Comparison of ENCODE assay signal across 22 cellular contexts in the genomic region with DNA sequence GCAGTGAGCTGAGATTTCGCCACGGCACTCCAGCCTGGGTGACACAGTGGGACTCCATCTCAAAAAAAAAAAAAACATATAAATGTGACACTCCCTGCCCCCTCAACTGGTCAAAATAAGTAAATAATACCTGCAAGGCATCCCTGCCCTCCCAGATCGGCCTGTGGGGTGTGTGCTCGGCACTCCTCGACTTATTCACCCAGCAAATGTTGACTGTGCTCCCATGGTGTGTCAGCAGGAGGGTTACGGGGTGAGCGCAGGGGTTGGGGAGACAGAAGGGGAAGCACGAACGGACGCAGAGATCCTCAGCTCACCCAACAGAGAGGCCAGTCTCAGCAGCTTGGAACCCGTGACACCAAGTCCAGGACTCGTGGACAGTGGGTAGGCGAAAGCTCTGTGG. TPM values are rescaled to one million over a fixed set of nuclear protein-coding genes. Genes with fewer than 3 reads are reported as not detected.
A peak's percentile ranks its signal among the peaks of the same experiment; 100 is the strongest.
DNase-seq lines count a peak whose midpoint lies in the region; ATAC-seq, FAIRE-seq and TF ChIP-seq lines count a peak whose summit lies in the region.
"Had no signal": no experiment of that assay in that cellular context is flagged by ENCODE, and none has a peak within 500 bp of the region (broad histone marks: within the 10 kb centered on the region; RNA-seq: fewer than 3 reads in every experiment).

No MANE protein-coding gene starts in this region.

- H4K20me1 ChIP-seq in IMR-90 (ENCODE audit: insufficient read depth, low read length) (no peaks in the 10 kb centered on the region), astrocyte (ENCODE audit: insufficient read depth, low read length) (no peaks in the 10 kb centered on the region)

- CTCF ChIA-PET in IMR-90 (lab: Yijun Ruan, JAX), result no interaction called here

- H3K4me1 ChIP-seq in IMR-90 (ENCODE audit: control insufficient read depth, insufficient read depth, low read length), result peaks cover 3% of the 10 kb centered on the region; the same call in 1 of the 2 replicates
- H3K4me1 ChIP-seq in astrocyte (ENCODE audit: insufficient read depth, low read length), result peaks cover 5% of the 10 kb centered on the region
- peaks cover 19% of the 10 kb centered on the region for H3K4me1 ChIP-seq in effector memory CD4-positive, alpha-beta T cell (ENCODE audit: control insufficient read depth, insufficient read depth, low read length, poor library complexity, severe bottlenecking)

- no peak overlapping the region for H2BK20ac ChIP-seq in IMR-90 (ENCODE audit: low read depth, low read length)

- POLR2A ChIA-PET in IMR-90 (lab: Charles Lee; ENCODE audit: unreplicated experiment), result no interaction called here

- H3K9me3 Mint-ChIP-seq in activated CD4-positive, alpha-beta T cell treated with anti-CD3 and anti-CD28 coated beads, Interleukin-2, amount 10 ng/mL, durations not matched to agents 24 days and 14 days, result no peaks in the 10 kb centered on the region
- H3K9me3 Mint-ChIP-seq in astrocyte (ENCODE audit: unreplicated experiment) (peaks cover 3% of the 10 kb centered on the region), neural crest cell (no peaks in the 10 kb centered on the region)

- no peaks in the 10 kb centered on the region; the same call in 1 of the 2 replicates for H3K9me1 ChIP-seq in IMR-90 (ENCODE audit: insufficient read depth, low read length)

- no peak for TF ChIP-seq CTCF in IMR-90 (conservative IDR thresholded peaks at IDR 0.05; ENCODE audit: low read depth, low read length)
- no peak for TF ChIP-seq CTCF in astrocyte (IDR thresholded peaks at IDR 0.05; ENCODE audit: insufficient read depth, low read depth, low read length)
- no peak for TF ChIP-seq CTCF in neural crest cell (conservative IDR thresholded peaks at IDR 0.05)

- no peak overlapping the region for H3K27ac ChIP-seq in IMR-90 (ENCODE audit: insufficient read depth, low read length)
- H3K27ac ChIP-seq in astrocyte (ENCODE audit: low read depth, low read length), result no peak overlapping the region
- H3K27ac ChIP-seq in effector memory CD4-positive, alpha-beta T cell (ENCODE audit: insufficient read depth, low read length, poor library complexity, severe bottlenecking), result no peak overlapping the region
- H3K27ac ChIP-seq: A549, PC-9, upper lobe of left lung had no signal

- in situ Hi-C loops in IMR-90 (cut with MboI; ENCODE audit: low sequenced_read_pairs), result no loop called here

- dilution Hi-C loops in IMR-90 (cut with HindIII; ENCODE audit: low sequenced_read_pairs, unreplicated experiment), result no loop called here

- no peak overlapping the region for H3K9ac ChIP-seq in IMR-90 (ENCODE audit: low read depth, low read length)
- no peak overlapping the region for H3K9ac ChIP-seq in astrocyte (ENCODE audit: low read length)

- no peak overlapping the region for H4K5ac ChIP-seq in IMR-90 (ENCODE audit: low read depth, low read length)

- H3K27me3 Mint-ChIP-seq in activated CD4-positive, alpha-beta T cell treated with anti-CD3 and anti-CD28 coated beads, Interleukin-2, amount 10 ng/mL, durations not matched to agents 24 days and 14 days, result peaks cover 19% of the 10 kb centered on the region
- H3K27me3 Mint-ChIP-seq in astrocyte (ENCODE audit: low read depth, unreplicated experiment) (peaks cover 28% of the 10 kb centered on the region), neural crest cell (ENCODE audit: low read depth) (peaks cover 44% of the 10 kb centered on the region)

- H2BK5ac ChIP-seq in IMR-90 (ENCODE audit: low read depth, low read length, poor library complexity, severe bottlenecking), result no peak overlapping the region

- H3K4me3 ChIP-seq in IMR-90 (ENCODE audit: insufficient read depth, low read depth, low read length) (no peak overlapping the region), astrocyte (ENCODE audit: insufficient read depth, low read depth, low read length) (no peak overlapping the region)
- H3K4me3 ChIP-seq in effector memory CD4-positive, alpha-beta T cell (ENCODE audit: insufficient read depth, low read depth, low read length, poor library complexity, severe bottlenecking), result no peak overlapping the region
- H3K4me3 ChIP-seq: A549, PC-9, upper lobe of left lung had no signal

- H2AFZ ChIP-seq in IMR-90 (replicated peaks; ENCODE audit: low read length, poor library complexity) (no peak overlapping the region), astrocyte (ENCODE audit: low read depth, low read length) (no peak overlapping the region)
- H2AFZ ChIP-seq: PC-9 had no signal

- ATAC-seq in IMR-90 (ENCODE audit: low read depth), result no peak
- ATAC-seq: A549 had no signal

- TF ChIP-seq RAD21 in IMR-90 (IDR thresholded peaks at IDR 0.05; ENCODE audit: low read length), result no peak

- BruUV-seq in IMR-90 (replicated peaks; lab: Mats Ljungman, UMichigan), result no TSS peak

- peaks cover 0 to 6% of the 10 kb centered on the region in 2 experiments; a peak in 1 of 4 replicates for H3K79me1 ChIP-seq in IMR-90 (ENCODE audit: low read depth in 1 of 2, low read length in 2 of 2)

- no peak overlapping the region for H4K91ac ChIP-seq in IMR-90 (ENCODE audit: insufficient read depth, low read depth, low read length)

- no peak overlapping the region for H2BK15ac ChIP-seq in IMR-90 (ENCODE audit: low read depth, low read length)

- TF ChIP-seq POLR2A in IMR-90 (IDR thresholded peaks at IDR 0.05; ENCODE audit: low read depth, low read length), result no peak

- H3K36me3 ChIP-seq in IMR-90 (ENCODE audit: control insufficient read depth, insufficient read depth, low read length) (peaks cover 4% of the 10 kb centered on the region; the same call in 1 of the 2 replicates), astrocyte (ENCODE audit: insufficient read depth, low read length) (no peaks in the 10 kb centered on the region)
- H3K36me3 ChIP-seq in effector memory CD4-positive, alpha-beta T cell (ENCODE audit: control insufficient read depth, insufficient read depth, low read length), result no peaks in the 10 kb centered on the region
- H3K36me3 ChIP-seq: upper lobe of left lung had no signal

- H3K27ac Mint-ChIP-seq in activated CD4-positive, alpha-beta T cell treated with anti-CD3 and anti-CD28 coated beads, Interleukin-2, amount 10 ng/mL, durations not matched to agents 24 days and 14 days, result no peak overlapping the region
- H3K27ac Mint-ChIP-seq in astrocyte (ENCODE audit: unreplicated experiment) (no peak overlapping the region), neural crest cell (ENCODE audit: unreplicated experiment) (no peak overlapping the region)

- FAIRE-seq in astrocyte (lab: Jason Lieb, UNC) (no peak), RCC 7860 (lab: Jason Lieb, UNC) (no peak)
- FAIRE-seq: A549 had no signal

- no peaks in the 10 kb centered on the region for H3K79me2 ChIP-seq in astrocyte (ENCODE audit: insufficient read depth, low read length)

- H2AK5ac ChIP-seq in IMR-90 (ENCODE audit: low read depth, low read length), result no peak overlapping the region

- no peak overlapping the region for H3K56ac ChIP-seq in IMR-90 (ENCODE audit: extremely low read depth, insufficient read depth, low read length)

- H3K14ac ChIP-seq in IMR-90 (replicated peaks; ENCODE audit: low read depth, low read length), result no peak overlapping the region

- H3K4me3 Mint-ChIP-seq in activated CD4-positive, alpha-beta T cell treated with anti-CD3 and anti-CD28 coated beads, Interleukin-2, amount 10 ng/mL, durations not matched to agents 24 days and 14 days, result peak overlapping the region; percentile 67
- peak overlapping the region; percentile 81 for H3K4me3 Mint-ChIP-seq in astrocyte (ENCODE audit: unreplicated experiment)
- peak overlapping the region; percentile 69 for H3K4me3 Mint-ChIP-seq in neural crest cell

- H3K4ac ChIP-seq in IMR-90 (ENCODE audit: low read depth, low read length), result no peak overlapping the region

- H3K9me3 ChIP-seq in IMR-90 (ENCODE audit: control insufficient read depth, insufficient read depth, low read length) (no peaks in the 10 kb centered on the region), astrocyte (ENCODE audit: insufficient read depth, low read depth, low read length) (no peaks in the 10 kb centered on the region)
- H3K9me3 ChIP-seq in effector memory CD4-positive, alpha-beta T cell (ENCODE audit: control insufficient read depth, low read length), result no peaks in the 10 kb centered on the region
- H3K9me3 ChIP-seq: A549, upper lobe of left lung had no signal

- intact Hi-C loops in activated CD4-positive, alpha-beta T cell treated with anti-CD3 and anti-CD28 coated beads, Interleukin-2, amount 10 ng/mL, durations not matched to agents 24 days and 14 days (cut with micrococcal nuclease), result no loop called here
- intact Hi-C loops in IMR-90 (cut with micrococcal nuclease), result no loop called here

- H3K27me3 ChIP-seq in IMR-90 (ENCODE audit: control insufficient read depth, insufficient read depth, low read length) (peaks cover 21% of the 10 kb centered on the region), astrocyte (ENCODE audit: insufficient read depth, low read length) (peaks cover 17% of the 10 kb centered on the region)
- H3K27me3 ChIP-seq in effector memory CD4-positive, alpha-beta T cell (replicated peaks; ENCODE audit: control insufficient read depth, insufficient read depth, low read length, poor library complexity, severe bottlenecking), result no peaks in the 10 kb centered on the region

- H3K23ac ChIP-seq in IMR-90 (ENCODE audit: low read depth, low read length), result 0 out of 2 replicates have a peak overlapping the region, but pooled peaks have one; percentile 49

- no peaks in the 10 kb centered on the region for H3K36me3 Mint-ChIP-seq in activated CD4-positive, alpha-beta T cell treated with anti-CD3 and anti-CD28 coated beads, Interleukin-2, amount 10 ng/mL, durations not matched to agents 24 days and 14 days (ENCODE audit: low read depth)
- H3K36me3 Mint-ChIP-seq in astrocyte (ENCODE audit: low read depth, unreplicated experiment) (peaks cover 6% of the 10 kb centered on the region), neural crest cell (ENCODE audit: low read depth) (no peaks in the 10 kb centered on the region)

- no peak overlapping the region for H3K18ac ChIP-seq in IMR-90 (ENCODE audit: low read depth, low read length)

- no peak overlapping the region for H2AK9ac ChIP-seq in IMR-90 (replicated peaks; ENCODE audit: low read depth, low read length, poor library complexity)

- H2BK120ac ChIP-seq in IMR-90 (ENCODE audit: low read depth, low read length), result no peak overlapping the region

- WGBS in IMR-90 (ENCODE audit: extremely low coverage in 2 of 2, insufficient read length in 1 of 2), 2 experiments, result 70% methylated on average over 2 of the region's 13 CpGs; no CpG with 5 or more reads in 1 of the 2 experiments

- H4K8ac ChIP-seq in IMR-90 (ENCODE audit: low read depth in 2 of 2, low read length in 2 of 2), result no peak overlapping the region

- DNase-seq in activated CD4-positive, alpha-beta T cell treated with anti-CD3 and anti-CD28 coated beads, Interleukin-2, amount 10 ng/mL, durations not matched to agents 24 days and 14 days, result no peak
- DNase-seq in activated CD4-positive, alpha-beta T cell treated with anti-CD3 and anti-CD28 coated beads, Interleukin-2, amount 50 U/mL, for 1 hour, result no peak
- DNase-seq in IMR-90 (no peak), astrocyte (ENCODE audit: low read depth) (no peak), neural crest cell (ENCODE audit: low read depth, low spot score) (no peak), anterior cingulate cortex (lab: John Stamatoyannopoulos, UW) (no peak), RCC 7860 (ENCODE audit: low spot score) (no peak)
- no peak for DNase-seq in effector memory CD4-positive, alpha-beta T cell
- DNase-seq: C1 segment of cervical spinal cord; DMS79 treated with DMSO at 0.1 percent for 48 hours; effector CD4-positive, alpha-beta T cell; KBM-7; NCI-H1048; NCI-H748 treated with DMSO at 0.1 percent for 48 hours; PC-9; stimulated activated CD4-positive, alpha-beta T cell treated with anti-CD3 and anti-CD28 coated beads, Interleukin-12 subunit alpha, Interleukin-12 subunit beta, amount 100 ng/mL, for 4 hours; upper lobe of left lung had no signal

- H3K4me2 ChIP-seq in IMR-90 (ENCODE audit: low read depth, low read length), result no peak overlapping the region
- no peak overlapping the region for H3K4me2 ChIP-seq in astrocyte (ENCODE audit: low read length)
- H3K4me2 ChIP-seq: A549, PC-9 had no signal

- peaks cover 6% of the 10 kb centered on the region for H3K4me1 Mint-ChIP-seq in activated CD4-positive, alpha-beta T cell treated with anti-CD3 and anti-CD28 coated beads, Interleukin-2, amount 10 ng/mL, durations not matched to agents 24 days and 14 days
- H3K4me1 Mint-ChIP-seq in astrocyte (ENCODE audit: low read depth, unreplicated experiment) (no peaks in the 10 kb centered on the region), neural crest cell (peaks cover 12% of the 10 kb centered on the region)

RNA-seq across cellular contexts. Expression of a gene that starts 1.7 kb away (rescaled TPM):
- 3.0 and 3.2 TPM in 2 replicates for total RNA-seq in activated CD4-positive, alpha-beta T cell treated with anti-CD3 and anti-CD28 coated beads, Interleukin-2, amount 10 ng/mL, durations not matched to agents 24 days and 14 days
- total RNA-seq in IMR-90 (2012; rRNA removed) (0.18 and 0.28 TPM in 2 replicates), astrocyte (23.0 and 26.3 TPM in 2 replicates), neural crest cell (1.7 TPM in 2 replicates)
- 1.9 and 2.3 TPM in 2 replicates for polyA plus RNA-seq in IMR-90 (2012; rRNA removed)
- polyA plus RNA-seq in IMR-90 (2012; cell fraction: cytosol; rRNA removed), result 1.8 and 4.1 TPM in 2 replicates
- polyA plus RNA-seq in IMR-90 (2012; cell fraction: nucleus; rRNA removed; ENCODE audit: low replicate concordance), result 2.3 and 3.8 TPM in 2 replicates

RNA-seq across cellular contexts. Expression of a gene that starts 4.9 kb away (rescaled TPM):
- total RNA-seq in activated CD4-positive, alpha-beta T cell treated with anti-CD3 and anti-CD28 coated beads, Interleukin-2, amount 10 ng/mL, durations not matched to agents 24 days and 14 days, result 108 and 115 TPM in 2 replicates
- 21.5 and 22.8 TPM in 2 replicates for total RNA-seq in IMR-90 (2012; rRNA removed)
- polyA plus RNA-seq in IMR-90 (2012; rRNA removed), result 33.2 and 41.0 TPM in 2 replicates
- polyA plus RNA-seq in IMR-90 (2012; cell fraction: cytosol; rRNA removed), result 28.0 and 35.6 TPM in 2 replicates
- 81.2 and 239 TPM in 2 replicates for polyA plus RNA-seq in IMR-90 (2012; cell fraction: nucleus; rRNA removed; ENCODE audit: low replicate concordance)
- total RNA-seq in astrocyte, result 69.6 and 75.4 TPM in 2 replicates
- total RNA-seq in neural crest cell, result 116 and 130 TPM in 2 replicates

RNA-seq across cellular contexts. Expression of a gene that starts 7.0 kb away (rescaled TPM):
- total RNA-seq in activated CD4-positive, alpha-beta T cell treated with anti-CD3 and anti-CD28 coated beads, Interleukin-2, amount 10 ng/mL, durations not matched to agents 24 days and 14 days, result 0.21 and 0.40 TPM in 2 replicates
- total RNA-seq in IMR-90 (2012; rRNA removed) (not detected in 2 replicates), astrocyte (0.91 and 1.2 TPM in 2 replicates), neural crest cell (0.30 and 0.35 TPM in 2 replicates)
- polyA plus RNA-seq in IMR-90 (2012; rRNA removed), result not detected in 2 replicates
- not detected in 2 replicates for polyA plus RNA-seq in IMR-90 (2012; cell fraction: cytosol; rRNA removed)
- polyA plus RNA-seq in IMR-90 (2012; cell fraction: nucleus; rRNA removed; ENCODE audit: low replicate concordance), result 0.46 and 0.61 TPM in 2 replicates
- total RNA-seq: bronchial epithelial cell, H4, lower leg skin, myocyte, upper lobe of left lung had no signal

RNA-seq across cellular contexts. Expression of a gene that starts 27.8 kb away (rescaled TPM):
- total RNA-seq in activated CD4-positive, alpha-beta T cell treated with anti-CD3 and anti-CD28 coated beads, Interleukin-2, amount 10 ng/mL, durations not matched to agents 24 days and 14 days, result 78.4 and 79.2 TPM in 2 replicates
- total RNA-seq in IMR-90 (2012; rRNA removed) (15.6 and 16.8 TPM in 2 replicates), astrocyte (93.2 and 111 TPM in 2 replicates), neural crest cell (76.6 and 82.9 TPM in 2 replicates)
- polyA plus RNA-seq in IMR-90 (2012; rRNA removed), result 82.6 and 103 TPM in 2 replicates
- polyA plus RNA-seq in IMR-90 (2012; cell fraction: cytosol; rRNA removed), result 39.0 and 77.4 TPM in 2 replicates
- polyA plus RNA-seq in IMR-90 (2012; cell fraction: nucleus; rRNA removed; ENCODE audit: low replicate concordance), result 417 and 1,505 TPM in 2 replicates

RNA-seq across cellular contexts. Expression of a gene that starts 28.3 kb away (rescaled TPM):
- total RNA-seq in activated CD4-positive, alpha-beta T cell treated with anti-CD3 and anti-CD28 coated beads, Interleukin-2, amount 10 ng/mL, durations not matched to agents 24 days and 14 days, result 131 and 133 TPM in 2 replicates
- total RNA-seq in IMR-90 (2012; rRNA removed) (36.4 and 38.5 TPM in 2 replicates), astrocyte (25.6 and 27.2 TPM in 2 replicates), neural crest cell (114 and 116 TPM in 2 replicates)
- polyA plus RNA-seq in IMR-90 (2012; rRNA removed), result 30.2 and 30.8 TPM in 2 replicates
- 21.4 and 24.2 TPM in 2 replicates for polyA plus RNA-seq in IMR-90 (2012; cell fraction: cytosol; rRNA removed)
- polyA plus RNA-seq in IMR-90 (2012; cell fraction: nucleus; rRNA removed; ENCODE audit: low replicate concordance), result 41.1 and 97.4 TPM in 2 replicates
